ENCODE assay signal across 14 cellular contexts in genomic region chr5:19886123-19886921, GRCh38.
DNase-seq lines count a peak whose midpoint lies in the region; ATAC-seq and TF ChIP-seq lines count a peak whose summit lies in the region.
"Had no signal": no experiment of that assay in that cellular context is flagged by ENCODE, and none has a peak within 500 bp of the region (broad histone marks: within the 10 kb centered on the region; RNA-seq: fewer than 3 reads in every experiment).

No MANE protein-coding gene starts in this region.

- H3K4me1 ChIP-seq in CD4-positive, alpha-beta memory T cell (ENCODE audit: insufficient read depth, low read length), result no peaks in the 10 kb centered on the region
- peaks cover 0 to 5% (median 2%) of the 10 kb centered on the region in 4 donors for H3K4me1 ChIP-seq in right lobe of liver

- H3K9me3 Mint-ChIP-seq in CD4-positive, alpha-beta memory T cell, result peaks cover 0 to 8% (median 2%) of the 10 kb centered on the region in 8 donors
- peaks cover 9% of the 10 kb centered on the region for H3K9me3 Mint-ChIP-seq in activated naive CD8-positive, alpha-beta T cell treated with anti-CD3 and anti-CD28 coated beads, Interleukin-2, amount 50 U/mL, for 24 hours
- H3K9me3 Mint-ChIP-seq: brain had no signal

- no peak overlapping the region for H3K4me3 Mint-ChIP-seq in CD4-positive, alpha-beta memory T cell
- H3K4me3 Mint-ChIP-seq in activated naive CD8-positive, alpha-beta T cell treated with anti-CD3 and anti-CD28 coated beads, Interleukin-2, amount 50 U/mL, for 24 hours, result no peak overlapping the region
- H3K4me3 Mint-ChIP-seq: brain; natural killer cell treated with Interleukin-12 subunit alpha and Interleukin-12 subunit beta and Interleukin-15 and Interleukin-18, amount 100 ng/mL, for 72 hours had no signal

- H3K27ac Mint-ChIP-seq in CD4-positive, alpha-beta memory T cell, result no peak overlapping the region
- no peak overlapping the region for H3K27ac Mint-ChIP-seq in activated naive CD8-positive, alpha-beta T cell treated with anti-CD3 and anti-CD28 coated beads, Interleukin-2, amount 50 U/mL, for 24 hours
- H3K27ac Mint-ChIP-seq: natural killer cell treated with Interleukin-12 subunit alpha and Interleukin-12 subunit beta and Interleukin-15 and Interleukin-18, amount 100 ng/mL, for 72 hours had no signal

- no peak for TF ChIP-seq CTCF in BJ (IDR thresholded peaks at IDR 0.05; ENCODE audit: insufficient read depth, low read depth, low read length)
- no peak for TF ChIP-seq CTCF in right lobe of liver (IDR thresholded peaks at IDR 0.05)

- TF ChIP-seq POLR2A in right lobe of liver (IDR thresholded peaks at IDR 0.05), result no peak

- H3K27ac ChIP-seq in CD4-positive, alpha-beta memory T cell (ENCODE audit: low read depth, low read length), result no peak overlapping the region
- no peak overlapping the region for H3K27ac ChIP-seq in right lobe of liver
- H3K27ac ChIP-seq: thoracic aorta had no signal

- DNase-seq in BJ (ENCODE audit: low read depth) (peak; percentile 51), NCI-H1417 (lab: John Stamatoyannopoulos, UW) (peak in 2 of 3 experiments; percentile 52 to 90), SW480 (ENCODE audit: low spot score) (peak; percentile 11), iris pigment epithelial cell (ENCODE audit: low read depth) (peak; percentile 73), KBM-7 (no peak), right lobe of liver (no peak)
- no peak for DNase-seq in CD4-positive, alpha-beta memory T cell
- DNase-seq in activated naive CD8-positive, alpha-beta T cell treated with anti-CD3 and anti-CD28 coated beads, Interleukin-2, amount 50 U/mL, for 24 hours, result no peak
- DNase-seq: Calu3; H7; stimulated activated CD4-positive, alpha-beta T cell treated with anti-CD3 and anti-CD28 coated beads, Interleukin-2, amount 100 ng/mL, for 24 hours had no signal

- H3K27me3 ChIP-seq in BJ (ENCODE audit: control insufficient read depth, insufficient read depth, low read length) (no peaks in the 10 kb centered on the region), right lobe of liver (no peaks in the 10 kb centered on the region)
- H3K27me3 ChIP-seq in CD4-positive, alpha-beta memory T cell (ENCODE audit: insufficient read depth, low read length), result no peaks in the 10 kb centered on the region

- H3K9me3 ChIP-seq in CD4-positive, alpha-beta memory T cell (ENCODE audit: control insufficient read depth in 1 of 2, low read length in 2 of 2), result no peaks in the 10 kb centered on the region
- H3K9me3 ChIP-seq in right lobe of liver, result no peaks in the 10 kb centered on the region
- H3K9me3 ChIP-seq: thoracic aorta had no signal

- H3K27me3 Mint-ChIP-seq in CD4-positive, alpha-beta memory T cell, result no peaks in the 10 kb centered on the region
- no peaks in the 10 kb centered on the region for H3K27me3 Mint-ChIP-seq in activated naive CD8-positive, alpha-beta T cell treated with anti-CD3 and anti-CD28 coated beads, Interleukin-2, amount 50 U/mL, for 24 hours
- H3K27me3 Mint-ChIP-seq: brain; natural killer cell treated with Interleukin-12 subunit alpha and Interleukin-12 subunit beta and Interleukin-15 and Interleukin-18, amount 100 ng/mL, for 72 hours had no signal

- intact Hi-C loops in CD4-positive, alpha-beta memory T cell (cut with micrococcal nuclease), result no loop called here
- intact Hi-C loops in right lobe of liver (cut with DNase I), result no loop called here

- no peaks in the 10 kb centered on the region for H3K36me3 Mint-ChIP-seq in CD4-positive, alpha-beta memory T cell
- no peaks in the 10 kb centered on the region for H3K36me3 Mint-ChIP-seq in activated naive CD8-positive, alpha-beta T cell treated with anti-CD3 and anti-CD28 coated beads, Interleukin-2, amount 50 U/mL, for 24 hours (ENCODE audit: low read depth)
- H3K36me3 Mint-ChIP-seq: brain had no signal

- H3K36me3 ChIP-seq in BJ (ENCODE audit: control insufficient read depth, insufficient read depth, low read length), result no peaks in the 10 kb centered on the region
- H3K36me3 ChIP-seq in CD4-positive, alpha-beta memory T cell (ENCODE audit: insufficient read depth, low read length), result no peaks in the 10 kb centered on the region
- H3K36me3 ChIP-seq in right lobe of liver, result no peaks in the 10 kb centered on the region
- H3K36me3 ChIP-seq: thoracic aorta had no signal

- CTCF ChIA-PET in BJ (lab: Yijun Ruan, JAX), result interaction anchor here (1.1 kb wide), 1 partner anchor 19 kb away, joined by 3 read pairs; no protein-coding TSS in a partner anchor
- CTCF ChIA-PET in CD4-positive, alpha-beta memory T cell (lab: Charles Lee; ENCODE audit: partially characterized antibody), result no interaction called here

- no peaks in the 10 kb centered on the region for H3K4me1 Mint-ChIP-seq in CD4-positive, alpha-beta memory T cell
- no peaks in the 10 kb centered on the region for H3K4me1 Mint-ChIP-seq in activated naive CD8-positive, alpha-beta T cell treated with anti-CD3 and anti-CD28 coated beads, Interleukin-2, amount 50 U/mL, for 24 hours

- POLR2A ChIA-PET in BJ (lab: Charles Lee), result interaction anchor here (0.6 kb wide), 1 partner anchor 33 kb away, joined by 5 read pairs; no protein-coding TSS in a partner anchor
- POLR2A ChIA-PET in CD4-positive, alpha-beta memory T cell (lab: Charles Lee; ENCODE audit: partially characterized antibody), result no interaction called here

- WGBS in right lobe of liver (ENCODE audit: insufficient coverage, low coverage, low lambda C conversion rate, missing lambda C conversion rate), result 54% methylated on average over 7 of the region's 7 CpGs

- in situ Hi-C loops in KBM-7 (cut with MboI; ENCODE audit: low pct_unique_long_range_greater_than_20kb, low sequenced_read_pairs), result no loop called here

- no peak overlapping the region for H3K4me3 ChIP-seq in BJ (ENCODE audit: low read depth, low read length)
- no peak overlapping the region for H3K4me3 ChIP-seq in CD4-positive, alpha-beta memory T cell (ENCODE audit: low read length in 2 of 2)
- H3K4me3 ChIP-seq in right lobe of liver, result no peak overlapping the region
- H3K4me3 ChIP-seq: thoracic aorta had no signal

- no peak for ATAC-seq in right lobe of liver
- no peak for ATAC-seq in activated naive CD8-positive, alpha-beta T cell treated with anti-CD3 and anti-CD28 coated beads, Interleukin-2, amount 50 U/mL, for 24 hours
- ATAC-seq: natural killer cell treated with Interleukin-12 subunit alpha and Interleukin-12 subunit beta and Interleukin-15 and Interleukin-18, amount 100 ng/mL, for 72 hours had no signal

Comparison
In these comparisons a context has a peak if more than half of its experiments do, and no peak if none do; other contexts are left out.
1. DNase-seq: peak in BJ (single experiment), NCI-H1417 (2 of 3), SW480 (single experiment) and iris pigment epithelial cell (single experiment); none in CD4-positive, alpha-beta memory T cell (0 of 5), KBM-7 (single experiment), right lobe of liver (0 of 3) and activated naive CD8-positive, alpha-beta T cell treated with anti-CD3 and anti-CD28 coated beads, Interleukin-2, amount 50 U/mL, for 24 hours (single experiment).